8 cellular contexts compared by ENCODE assay signal in the genomic region with DNA sequence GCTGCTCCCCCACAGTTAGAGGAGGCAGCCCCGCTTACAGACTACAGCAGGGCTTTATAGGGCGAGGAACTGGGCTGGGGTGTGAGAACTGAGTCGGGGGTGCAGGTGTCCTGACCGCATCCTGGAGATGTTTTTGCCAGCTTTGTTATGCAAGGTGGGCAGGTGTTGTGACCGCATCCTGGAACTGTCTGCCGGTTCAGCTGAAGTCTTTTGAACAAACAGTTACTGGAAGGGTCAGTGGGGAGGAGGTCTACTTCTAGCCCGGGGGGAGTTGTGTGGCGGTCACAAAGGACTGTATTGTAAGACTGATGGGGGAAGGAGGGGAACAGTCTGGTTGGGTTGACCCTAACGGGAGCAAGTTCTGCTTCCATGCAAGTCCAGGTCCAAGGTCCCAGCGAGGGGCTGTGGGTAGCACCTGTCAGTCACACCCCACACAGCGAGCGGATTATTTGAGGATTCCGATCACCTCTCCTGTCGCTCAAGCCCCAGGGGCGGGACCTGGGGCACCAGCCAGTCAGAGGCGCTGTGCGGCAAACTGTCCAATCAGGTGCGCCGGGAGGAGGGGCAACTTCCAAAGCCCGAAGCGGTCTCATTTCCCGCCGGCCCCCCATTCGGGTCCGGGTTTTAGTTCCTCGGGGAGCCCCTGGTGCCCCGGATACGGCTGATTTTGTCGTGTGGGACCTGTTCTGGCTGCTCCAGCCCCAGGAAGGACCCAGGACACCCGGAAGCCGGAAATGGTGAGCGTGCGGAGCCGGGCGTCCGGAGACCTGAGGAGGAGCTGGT.
DNase-seq lines count a peak whose midpoint lies in the region; ATAC-seq and TF ChIP-seq lines count a peak whose summit lies in the region.

Gene ZNF101, plus strand, starts transcription at position 610 of the 783 bp plus-strand sequence. Its CDS starts 125 bp downstream, at position 735.

- H3K27me3 ChIP-seq in ACC112 (ENCODE audit: insufficient read depth, low read length), result no peaks in the 10 kb centered on the region
- H3K27me3 ChIP-seq in brain microvascular endothelial cell (replicated peaks), result no peaks in the 10 kb centered on the region

- peaks cover 4% of the 10 kb centered on the region for H3K4me1 ChIP-seq in ACC112 (ENCODE audit: control insufficient read depth, insufficient read depth, low read length, unreplicated experiment)

- peak; percentile 73 for ATAC-seq in GM18868 (IDR thresholded peaks at IDR 0.05; ENCODE audit: unreplicated experiment)
- peak; percentile 67 for ATAC-seq in HG03103 (IDR thresholded peaks at IDR 0.05; ENCODE audit: low read depth, unreplicated experiment)

- DNase-seq in NCI-H2171 (lab: John Stamatoyannopoulos, UW) (peak; percentile 91), UCSD-AML1 (lab: John Stamatoyannopoulos, UW; ENCODE audit: unreplicated experiment) (peak; percentile 92), brain microvascular endothelial cell (peak; percentile 85), skeletal muscle cell (ENCODE audit: low read depth) (peak; percentile 47)

- H3K4me3 ChIP-seq in ACC112 (ENCODE audit: low read depth, low read length) (peak within 1 kb of the TSS; percentile 81), brain microvascular endothelial cell (ENCODE audit: low read depth, low read length) (peak within 1 kb of the TSS; percentile 85), iPS-11a (ENCODE audit: low read depth, low read length) (peak within 1 kb of the TSS; percentile 76), skeletal muscle cell (ENCODE audit: low read depth, low read length) (peak within 1 kb of the TSS; percentile 77)

- in situ Hi-C loops in brain microvascular endothelial cell (cut with HindIII; ENCODE audit: low pct_ligation_motif_present, low sequenced_read_pairs), result no loop called here

- TF ChIP-seq CTCF in brain microvascular endothelial cell (IDR thresholded peaks at IDR 0.05; ENCODE audit: low read depth, low read length, missing control alignments), result no peak

- H2AFZ ChIP-seq in ACC112 (ENCODE audit: low read length, unreplicated experiment), result peak within 1 kb of the TSS; percentile 55

- H3K27ac ChIP-seq in ACC112 (ENCODE audit: low read depth, low read length) (peak within 1 kb of the TSS; percentile 80), brain microvascular endothelial cell (peak within 1 kb of the TSS; percentile 45)

- H3K79me2 ChIP-seq in ACC112 (ENCODE audit: control insufficient read depth, insufficient read depth, low read length, unreplicated experiment), result peaks cover 18% of the 10 kb centered on the region

- H3K36me3 ChIP-seq in ACC112 (ENCODE audit: insufficient read depth, low read length) (peaks cover 3% of the 10 kb centered on the region; the same call in 1 of the 2 replicates), brain microvascular endothelial cell (replicated peaks) (no peaks in the 10 kb centered on the region)

Comparison
In these comparisons a context has a peak if more than half of its experiments do, and no peak if none do; other contexts are left out.
1. Peak in every context shown above with its lines: DNase-seq, ATAC-seq, H3K4me3 ChIP-seq and H3K27ac ChIP-seq.